In the genomic region with DNA sequence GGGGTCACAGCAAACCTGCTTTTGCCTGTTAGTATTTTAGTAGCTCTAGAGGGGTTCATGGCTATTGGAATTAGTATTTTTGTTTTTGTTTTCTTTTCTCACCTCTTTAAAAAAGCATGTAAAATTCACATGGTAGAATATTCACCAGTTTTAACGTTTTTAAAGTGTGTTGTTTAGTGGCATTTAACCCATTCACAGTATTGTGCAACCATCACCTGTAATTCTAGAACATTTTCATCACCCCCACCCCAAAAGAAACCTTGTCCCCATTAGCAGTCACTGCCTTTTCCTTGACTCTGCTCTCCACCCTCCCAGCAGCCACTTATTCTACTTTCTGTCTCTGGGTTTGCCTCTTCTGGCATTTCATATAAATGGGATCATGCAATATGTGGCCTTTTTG, we compare ENCODE assay signal across 10 cellular contexts. TPM values are rescaled to one million over a fixed set of nuclear protein-coding genes. Genes with fewer than 3 reads are reported as not detected.
A peak's percentile ranks its signal among the peaks of the same experiment; 100 is the strongest.
DNase-seq lines count a peak whose midpoint lies in the region; ATAC-seq, FAIRE-seq and TF ChIP-seq lines count a peak whose summit lies in the region.
"Had no signal": no experiment of that assay in that cellular context is flagged by ENCODE, and none has a peak within 500 bp of the region (broad histone marks: within the 10 kb centered on the region; RNA-seq: fewer than 3 reads in every experiment).

No MANE protein-coding gene starts in this region.

- H4K8ac ChIP-seq in IMR-90 (ENCODE audit: low read depth in 2 of 2, low read length in 2 of 2), result peak overlapping the region in 1 of 2 experiments; percentile 76; a peak in 1 of 4 replicates

- in situ Hi-C loops in IMR-90 (cut with MboI; ENCODE audit: low sequenced_read_pairs), result no loop called here

- intact Hi-C loops in CD14-positive monocyte (cut with micrococcal nuclease), result no loop called here
- intact Hi-C loops in IMR-90 (cut with micrococcal nuclease), result loop anchor here (5.0 kb wide), 1 partner anchor 33 kb away; no protein-coding TSS in a partner anchor
- intact Hi-C loops in natural killer cell (cut with micrococcal nuclease), result loop anchor here (5.0 kb wide), 1 partner anchor 38 kb away; the partner anchor contains the start of gene GATAD2A
- intact Hi-C loops in kidney (cut with DNase I), result no loop called here

- no peak overlapping the region for H4K91ac ChIP-seq in IMR-90 (ENCODE audit: insufficient read depth, low read depth, low read length)

- peaks cover 19 to 85% of the 10 kb centered on the region in 2 experiments for H3K79me1 ChIP-seq in IMR-90 (ENCODE audit: low read depth in 1 of 2, low read length in 2 of 2)

- peak overlapping the region; percentile 36; the same call in 1 of the 2 replicates for H2BK120ac ChIP-seq in IMR-90 (ENCODE audit: low read depth, low read length)

- no peak for TF ChIP-seq POLR2A in IMR-90 (IDR thresholded peaks at IDR 0.05; ENCODE audit: low read depth, low read length)

- H3K4me3 Mint-ChIP-seq in CD14-positive monocyte (no peak overlapping the region), astrocyte (ENCODE audit: unreplicated experiment) (peak overlapping the region; percentile 21), natural killer cell (peak overlapping the region; percentile 74)
- H3K4me3 Mint-ChIP-seq: nephron had no signal

- TF ChIP-seq CTCF in CD14-positive monocyte (IDR thresholded peaks at IDR 0.05), result no peak
- no peak for TF ChIP-seq CTCF in IMR-90 (conservative IDR thresholded peaks at IDR 0.05; ENCODE audit: low read depth, low read length)
- no peak for TF ChIP-seq CTCF in astrocyte (IDR thresholded peaks at IDR 0.05; ENCODE audit: insufficient read depth, low read depth, low read length)
- TF ChIP-seq CTCF in natural killer cell (IDR thresholded peaks at IDR 0.05), result no peak
- no peak for TF ChIP-seq CTCF in kidney (IDR thresholded peaks at IDR 0.05; ENCODE audit: borderline replicate concordance, extremely low read depth, insufficient read depth)

- POLR2A ChIA-PET in IMR-90 (lab: Charles Lee; ENCODE audit: unreplicated experiment), result no interaction called here

- H3K27ac ChIP-seq in IMR-90 (ENCODE audit: insufficient read depth, low read length) (no peak overlapping the region), astrocyte (ENCODE audit: low read depth, low read length) (peak overlapping the region; percentile 59), kidney (ENCODE audit: low read depth in 2 of 2, low read length in 2 of 2) (no peak overlapping the region)

- FAIRE-seq in astrocyte (lab: Jason Lieb, UNC) (no peak), kidney (lab: Jason Lieb, UNC) (no peak)

- H2AFZ ChIP-seq in IMR-90 (replicated peaks; ENCODE audit: low read length, poor library complexity) (no peak overlapping the region), astrocyte (ENCODE audit: low read depth, low read length) (no peak overlapping the region)

- H3K4me3 ChIP-seq in IMR-90 (ENCODE audit: insufficient read depth, low read depth, low read length) (no peak overlapping the region), astrocyte (ENCODE audit: insufficient read depth, low read depth, low read length) (no peak overlapping the region), kidney (ENCODE audit: low read length in 2 of 2) (no peak overlapping the region)

- peaks cover 0 to 2% (median 0%) of the 10 kb centered on the region in 7 donors for H3K9me3 Mint-ChIP-seq in CD14-positive monocyte
- no peaks in the 10 kb centered on the region for H3K9me3 Mint-ChIP-seq in astrocyte (ENCODE audit: unreplicated experiment)
- H3K9me3 Mint-ChIP-seq in natural killer cell, result no peaks in the 10 kb centered on the region
- H3K9me3 Mint-ChIP-seq: nephron had no signal

- ATAC-seq in IMR-90 (ENCODE audit: low read depth), result no peak
- no peak for ATAC-seq in natural killer cell
- ATAC-seq in GM21529 (IDR thresholded peaks at IDR 0.05; ENCODE audit: unreplicated experiment), result no peak

- dilution Hi-C loops in IMR-90 (cut with HindIII; ENCODE audit: low sequenced_read_pairs, unreplicated experiment), result no loop called here

- H3K9ac ChIP-seq in IMR-90 (ENCODE audit: low read depth, low read length) (no peak overlapping the region), astrocyte (ENCODE audit: low read length) (no peak overlapping the region), kidney (ENCODE audit: low read length in 2 of 2) (no peak overlapping the region)

- H3K36me3 ChIP-seq in IMR-90 (ENCODE audit: control insufficient read depth, insufficient read depth, low read length) (peaks cover 3% of the 10 kb centered on the region), astrocyte (ENCODE audit: insufficient read depth, low read length) (no peaks in the 10 kb centered on the region), kidney (ENCODE audit: control insufficient read depth in 1 of 2, insufficient read depth in 2 of 2, low read length in 2 of 2) (peaks cover 0 to 8% of the 10 kb centered on the region in 2 donors)

- peak overlapping the region; percentile 92 for H3K4ac ChIP-seq in IMR-90 (ENCODE audit: low read depth, low read length)

- H3K27me3 ChIP-seq in IMR-90 (ENCODE audit: control insufficient read depth, insufficient read depth, low read length) (no peaks in the 10 kb centered on the region), astrocyte (ENCODE audit: insufficient read depth, low read length) (no peaks in the 10 kb centered on the region)

- no peak overlapping the region for H3K56ac ChIP-seq in IMR-90 (ENCODE audit: extremely low read depth, insufficient read depth, low read length)

- TF ChIP-seq RAD21 in IMR-90 (IDR thresholded peaks at IDR 0.05; ENCODE audit: low read length), result no peak

- H3K14ac ChIP-seq in IMR-90 (replicated peaks; ENCODE audit: low read depth, low read length), result peak overlapping the region; percentile 86; the same call in 1 of the 2 replicates

- H3K4me1 ChIP-seq in IMR-90 (ENCODE audit: control insufficient read depth, insufficient read depth, low read length), result peaks cover 9% of the 10 kb centered on the region
- peaks cover 21% of the 10 kb centered on the region for H3K4me1 ChIP-seq in astrocyte (ENCODE audit: insufficient read depth, low read length)
- H3K4me1 ChIP-seq in kidney (ENCODE audit: control insufficient read depth in 1 of 2, insufficient read depth in 1 of 2, low read depth in 1 of 2, low read length in 2 of 2), result peaks cover 0 to 13% of the 10 kb centered on the region in 2 donors

- no peak overlapping the region for H2BK15ac ChIP-seq in IMR-90 (ENCODE audit: low read depth, low read length)

- peaks cover 25 to 31% of the 10 kb centered on the region in 2 donors for H3K36me3 Mint-ChIP-seq in CD14-positive monocyte
- H3K36me3 Mint-ChIP-seq in astrocyte (ENCODE audit: low read depth, unreplicated experiment), result peaks cover 14% of the 10 kb centered on the region
- no peaks in the 10 kb centered on the region for H3K36me3 Mint-ChIP-seq in natural killer cell

- peaks cover 96% of the 10 kb centered on the region for H3K79me2 ChIP-seq in astrocyte (ENCODE audit: insufficient read depth, low read length)

- H3K27ac Mint-ChIP-seq in CD14-positive monocyte (peak overlapping the region; percentile 74 to 95 (median 88)), astrocyte (ENCODE audit: unreplicated experiment) (peak overlapping the region; percentile 50), natural killer cell (peak overlapping the region; percentile 78 to 83)

- no peak overlapping the region; the same call in 1 of the 2 replicates for H2BK20ac ChIP-seq in IMR-90 (ENCODE audit: low read depth, low read length)

- peaks cover 85% of the 10 kb centered on the region for H4K20me1 ChIP-seq in IMR-90 (ENCODE audit: insufficient read depth, low read length)
- peaks cover 95% of the 10 kb centered on the region for H4K20me1 ChIP-seq in astrocyte (ENCODE audit: insufficient read depth, low read length)

- H2BK5ac ChIP-seq in IMR-90 (ENCODE audit: low read depth, low read length, poor library complexity, severe bottlenecking), result peak overlapping the region; percentile 15

- H3K4me1 Mint-ChIP-seq in CD14-positive monocyte (peaks cover 47% of the 10 kb centered on the region), astrocyte (ENCODE audit: low read depth, unreplicated experiment) (peaks cover 32% of the 10 kb centered on the region), natural killer cell (peaks cover 70 to 73% of the 10 kb centered on the region in 2 donors)

- peak overlapping the region; percentile 86 for H2AK9ac ChIP-seq in IMR-90 (replicated peaks; ENCODE audit: low read depth, low read length, poor library complexity)

- DNase-seq in CD14-positive monocyte (ENCODE audit: low spot score), result no peak
- DNase-seq in IMR-90, result no peak
- no peak for DNase-seq in astrocyte (ENCODE audit: low read depth)
- DNase-seq in natural killer cell, result no peak
- no peak for DNase-seq in cerebellum (ENCODE audit: low spot score)
- no peak for DNase-seq in NOMO-1 treated with DMSO at 0.1 percent for 48 hours (lab: John Stamatoyannopoulos, UW; ENCODE audit: unreplicated experiment)
- DNase-seq in kidney, result no peak
- DNase-seq: activated T-cell treated with anti-CD3 and anti-CD28 coated beads, Interleukin-2, amount 50 U/mL, for 4 hours had no signal

- H4K5ac ChIP-seq in IMR-90 (ENCODE audit: low read depth, low read length), result no peak overlapping the region

- no peak overlapping the region for H3K18ac ChIP-seq in IMR-90 (ENCODE audit: low read depth, low read length)

- no peaks in the 10 kb centered on the region for H3K9me3 ChIP-seq in IMR-90 (ENCODE audit: control insufficient read depth, insufficient read depth, low read length)
- no peaks in the 10 kb centered on the region for H3K9me3 ChIP-seq in astrocyte (ENCODE audit: insufficient read depth, low read depth, low read length)
- no peaks in the 10 kb centered on the region for H3K9me3 ChIP-seq in kidney (ENCODE audit: control insufficient read depth in 1 of 2, low read length in 2 of 2)

- no TSS peak for BruUV-seq in IMR-90 (replicated peaks; lab: Mats Ljungman, UMichigan)

- H3K4me2 ChIP-seq in IMR-90 (ENCODE audit: low read depth, low read length) (no peak overlapping the region), astrocyte (ENCODE audit: low read length) (peak overlapping the region; percentile 72)

- CTCF ChIA-PET in IMR-90 (lab: Yijun Ruan, JAX), result no interaction called here

- H3K23ac ChIP-seq in IMR-90 (ENCODE audit: low read depth, low read length), result peak overlapping the region; percentile 95; the same call in 1 of the 2 replicates

- H3K27me3 Mint-ChIP-seq in CD14-positive monocyte (ENCODE audit: low read depth in 3 of 3) (no peaks in the 10 kb centered on the region), astrocyte (ENCODE audit: low read depth, unreplicated experiment) (no peaks in the 10 kb centered on the region), natural killer cell (ENCODE audit: low read depth in 2 of 2) (no peaks in the 10 kb centered on the region)

- H3K9me1 ChIP-seq in IMR-90 (ENCODE audit: insufficient read depth, low read length), result peaks cover 37% of the 10 kb centered on the region

- H2AK5ac ChIP-seq in IMR-90 (ENCODE audit: low read depth, low read length), result peak overlapping the region; percentile 95; the same call in 1 of the 2 replicates

- no CpG with 5 or more reads among the region's 1 CpG for WGBS in IMR-90 (ENCODE audit: extremely low coverage in 2 of 2, insufficient read length in 1 of 2), 2 experiments

RNA-seq across cellular contexts. Expression of gene GATAD2A, which starts 39.8 kb away (rescaled TPM):
- polyA plus RNA-seq in CD14-positive monocyte, result 1 to 10 TPM; 8.0 to 8.7 TPM
- total RNA-seq in IMR-90 (2012; rRNA removed), result 23.5 and 32.8 TPM in 2 replicates
- 33.2 and 44.3 TPM in 2 replicates for polyA plus RNA-seq in IMR-90 (2012; rRNA removed)
- polyA plus RNA-seq in IMR-90 (2012; cell fraction: cytosol; rRNA removed), result 36.4 and 38.8 TPM in 2 replicates
- 32.4 and 42.5 TPM in 2 replicates for polyA plus RNA-seq in IMR-90 (2012; cell fraction: nucleus; rRNA removed; ENCODE audit: low replicate concordance)
- 143 and 163 TPM in 2 replicates for total RNA-seq in astrocyte
- total RNA-seq in natural killer cell, result 100 to 1,000 TPM; 209 to 232 (median 230) TPM
- 18.8 TPM for total RNA-seq in cerebellum
- total RNA-seq in kidney, result 91.0 TPM
- 18.0 TPM for polyA plus RNA-seq in kidney (ENCODE audit: insufficient read depth, low read depth, low replicate concordance)

Comparison
In these comparisons a context has a peak if more than half of its experiments do, and no peak if none do; other contexts are left out.
1. H3K4me3 Mint-ChIP-seq: peak in astrocyte (single experiment) and natural killer cell (single experiment); none in CD14-positive monocyte (0 of 2).
2. intact Hi-C loops: an anchor here in IMR-90 (5.0 kb wide) and natural killer cell (5.0 kb wide); none called in CD14-positive monocyte and kidney.
3. Peak in every context shown above with its lines, with median percentiles within 50 percentile points of each other: H3K27ac Mint-ChIP-seq.